ENCODE assay signal across 9 cellular contexts in genomic region chr18:48711651-48712486, GRCh38.
DNase-seq lines count a peak whose midpoint lies in the region; ATAC-seq and TF ChIP-seq lines count a peak whose summit lies in the region.
"Had no signal": no experiment of that assay in that cellular context is flagged by ENCODE, and none has a peak within 500 bp of the region (broad histone marks: within the 10 kb centered on the region; RNA-seq: fewer than 3 reads in every experiment).

No MANE protein-coding gene starts in this region.

- peak; percentile 71 for TF ChIP-seq CTCF in AG09309 (IDR thresholded peaks at IDR 0.05; ENCODE audit: control insufficient read depth, insufficient read depth, low read depth, low read length, missing control alignments)
- TF ChIP-seq CTCF in GM12864 (IDR thresholded peaks at IDR 0.05; ENCODE audit: low read depth, low read length, missing control alignments) = peak; percentile 71
- TF ChIP-seq CTCF in choroid plexus epithelial cell (conservative IDR thresholded peaks at IDR 0.05; ENCODE audit: low read depth, low read length) = peak; percentile 78

- H3K4me3 ChIP-seq in AG09309 (ENCODE audit: control insufficient read depth, low read depth, low read length) (no peak overlapping the region), GM12864 (ENCODE audit: low read depth, low read length) (no peak overlapping the region), choroid plexus epithelial cell (ENCODE audit: low read depth, low read length) (no peak overlapping the region)
- H3K4me3 ChIP-seq: body of pancreas had no signal

- ATAC-seq in GM21360 (IDR thresholded peaks at IDR 0.05; ENCODE audit: unreplicated experiment) = no peak
- ATAC-seq: body of pancreas had no signal

- DNase-seq in AG09309 (ENCODE audit: low read depth) = no peak
- no peak for DNase-seq in GM12864 (ENCODE audit: low read depth)
- peak; percentile 67 for DNase-seq in NCI-H69 (lab: John Stamatoyannopoulos, UW)
- peak; percentile 70 for DNase-seq in choroid plexus epithelial cell (ENCODE audit: low read depth)
- DNase-seq in left kidney (ENCODE audit: low read depth, low spot score) = peak; percentile 89
- DNase-seq in putamen (ENCODE audit: low spot score) = no peak
- no peak for DNase-seq in mucosa of gallbladder (ENCODE audit: low spot score)

Comparison
In these comparisons a context has a peak if more than half of its experiments do, and no peak if none do; other contexts are left out.
1. DNase-seq: peak in NCI-H69 (single experiment), choroid plexus epithelial cell (single experiment) and left kidney (single experiment); none in AG09309 (single experiment), GM12864 (single experiment), putamen (single experiment) and mucosa of gallbladder (single experiment).
2. Peak in every context shown above with its lines, with median percentiles within 50 percentile points of each other: CTCF ChIP-seq.